17 cellular contexts compared by ENCODE assay signal in the genomic region with DNA sequence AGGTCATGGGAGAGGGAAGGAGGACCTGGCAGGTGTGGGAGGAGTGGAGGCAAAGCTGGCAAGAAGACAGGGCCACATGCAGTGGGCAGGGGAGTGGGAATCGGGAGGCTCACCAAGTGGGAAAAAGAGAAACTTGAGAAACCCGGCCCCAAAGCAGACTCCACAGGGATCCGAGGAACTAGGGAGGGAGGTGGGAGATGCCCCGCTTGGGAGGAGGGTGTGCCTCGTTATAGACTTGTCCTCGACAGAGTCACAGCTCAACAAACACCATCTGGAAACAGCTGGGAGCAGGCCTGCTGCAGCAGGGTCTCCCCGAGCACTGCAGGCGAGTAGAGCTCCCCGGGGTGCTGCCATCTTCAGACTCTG.
"Had no signal": no experiment of that assay in that cellular context is flagged by ENCODE, and none has a peak within 500 bp of the region (broad histone marks: within the 10 kb centered on the region; RNA-seq: fewer than 3 reads in every experiment).

No MANE protein-coding gene starts in this region.

- ATAC-seq: activated CD8-positive, alpha-beta memory T cell treated with anti-CD3 and anti-CD28 coated beads, Interleukin-2, amount 10 ng/mL, durations not matched to agents 7 days and 5 days; activated T-cell treated with anti-CD3 and anti-CD28 coated beads, Interleukin-2, amount 50 U/mL, for 4 hours; gastrocnemius medialis; left ventricle myocardium superior; stimulated activated naive CD8-positive, alpha-beta T cell treated with anti-CD3 and anti-CD28 coated beads, Interleukin-15, amount 100 ng/mL, for 72 hours had no signal

- H3K4me1 ChIP-seq: adrenal gland, gastrocnemius medialis, testis had no signal

- H3K36me3 ChIP-seq: gastrocnemius medialis had no signal

- H3K4me3 ChIP-seq: adrenal gland, coronary artery, gastrocnemius medialis, testis had no signal

- H3K27me3 Mint-ChIP-seq: activated CD8-positive, alpha-beta memory T cell treated with anti-CD3 and anti-CD28 coated beads, Interleukin-2, amount 10 ng/mL, durations not matched to agents 7 days and 5 days; stimulated activated naive CD8-positive, alpha-beta T cell treated with anti-CD3 and anti-CD28 coated beads, Interleukin-15, amount 100 ng/mL, for 72 hours had no signal

- DNase-seq: activated CD4-positive, alpha-beta T cell treated with anti-CD3 and anti-CD28 coated beads, Interleukin-2, amount 50 U/mL, for 4 hours; activated CD8-positive, alpha-beta memory T cell treated with anti-CD3 and anti-CD28 coated beads, Interleukin-2, amount 10 ng/mL, durations not matched to agents 7 days and 5 days; activated naive CD4-positive, alpha-beta T cell treated with anti-CD3 and anti-CD28 coated beads for 36 hours; activated T-cell treated with anti-CD3 and anti-CD28 coated beads, Interleukin-2, amount 50 U/mL, for 4 hours; caudate nucleus; effector CD8-positive, alpha-beta T cell; gastrocnemius medialis; left ventricle myocardium superior; stimulated activated CD4-positive, alpha-beta T cell treated with anti-CD3 and anti-CD28 coated beads, Interleukin-15, amount 100 ng/mL, for 24 hours; stimulated activated CD4-positive, alpha-beta T cell treated with anti-CD3 and anti-CD28 coated beads, Interleukin-4, amount 100 ng/mL, for 24 hours; stimulated activated naive CD8-positive, alpha-beta T cell treated with anti-CD3 and anti-CD28 coated beads, Interleukin-15, amount 100 ng/mL, for 72 hours; T-helper 2 cell; testis had no signal

- H3K4me3 Mint-ChIP-seq: activated CD8-positive, alpha-beta memory T cell treated with anti-CD3 and anti-CD28 coated beads, Interleukin-2, amount 10 ng/mL, durations not matched to agents 7 days and 5 days; activated naive CD4-positive, alpha-beta T cell treated with anti-CD3 and anti-CD28 coated beads for 36 hours; activated T-cell treated with anti-CD3 and anti-CD28 coated beads, Interleukin-2, amount 50 U/mL, for 4 hours; mesothelial cell of epicardium; stimulated activated naive CD8-positive, alpha-beta T cell treated with anti-CD3 and anti-CD28 coated beads, Interleukin-15, amount 100 ng/mL, for 72 hours had no signal

- H3K27ac ChIP-seq: adrenal gland, coronary artery, epithelial cell of prostate, gastrocnemius medialis, testis had no signal

- H3K9me3 Mint-ChIP-seq: activated T-cell treated with anti-CD3 and anti-CD28 coated beads, Interleukin-2, amount 50 U/mL, for 4 hours had no signal

- H3K4me1 Mint-ChIP-seq: mesothelial cell of epicardium had no signal

- H3K27me3 ChIP-seq: adrenal gland, gastrocnemius medialis, testis had no signal

- H3K9me3 ChIP-seq: adrenal gland, gastrocnemius medialis, testis had no signal

- H3K27ac Mint-ChIP-seq: activated CD8-positive, alpha-beta memory T cell treated with anti-CD3 and anti-CD28 coated beads, Interleukin-2, amount 10 ng/mL, durations not matched to agents 7 days and 5 days; activated naive CD4-positive, alpha-beta T cell treated with anti-CD3 and anti-CD28 coated beads for 36 hours; mesothelial cell of epicardium had no signal
